ENCODE assay signal across 18 cellular contexts in the genomic region with DNA sequence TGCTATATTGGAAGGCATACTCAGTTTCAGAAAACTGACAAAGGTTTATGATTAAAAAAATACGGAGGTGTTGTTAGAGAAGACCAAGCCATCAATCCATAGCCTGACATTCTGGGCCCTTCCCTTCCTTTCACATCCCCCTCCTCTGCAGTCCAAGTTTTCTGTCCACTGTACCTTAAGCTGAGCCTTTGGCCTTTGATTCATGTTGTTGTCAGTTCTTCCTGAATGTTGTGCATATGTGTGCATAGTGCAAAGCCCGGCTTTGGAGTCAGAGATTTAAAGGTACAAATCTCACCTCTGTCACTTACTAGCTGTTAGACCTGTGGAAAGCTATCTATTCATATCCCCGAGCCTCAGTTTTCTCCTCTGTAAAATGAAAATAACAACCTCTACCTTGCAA.
"Had no signal": no experiment of that assay in that cellular context is flagged by ENCODE, and none has a peak within 500 bp of the region (broad histone marks: within the 10 kb centered on the region; RNA-seq: fewer than 3 reads in every experiment).

No MANE protein-coding gene starts in this region.

- H3K4me1 ChIP-seq: esophagus squamous epithelium, left lung, testis, tibial nerve, upper lobe of right lung had no signal

- H3K27ac Mint-ChIP-seq: dendritic cell treated with granulocyte-macrophage colony-stimulating factor and Interleukin-4, amounts not matched to agents 40 ng/mL and 50 ng/mL, for 4 days; naive thymus-derived CD4-positive, alpha-beta T cell; stimulated activated naive B cell treated with anti-CD40 and anti-IgM and Interleukin-4, amounts not matched to agents 10 μg/mL and 1 μg/mL and 100 μg/mL, for 72 hours; stimulated activated naive CD8-positive, alpha-beta T cell treated with anti-CD3 and anti-CD28 coated beads, Interleukin-15, amount 100 ng/mL, for 72 hours had no signal

- H3K9me3 ChIP-seq: ovary, testis, upper lobe of right lung had no signal

- H3K4me3 ChIP-seq: esophagus squamous epithelium, left lung, lung, ovary, testis, tibial nerve, upper lobe of right lung had no signal

- H3K4me1 Mint-ChIP-seq: naive thymus-derived CD4-positive, alpha-beta T cell; stimulated activated naive B cell treated with anti-CD40 and anti-IgM and Interleukin-4, amounts not matched to agents 10 μg/mL and 1 μg/mL and 100 μg/mL, for 72 hours; stimulated activated naive CD8-positive, alpha-beta T cell treated with anti-CD3 and anti-CD28 coated beads, Interleukin-15, amount 100 ng/mL, for 72 hours had no signal

- H3K4me3 Mint-ChIP-seq: dendritic cell treated with granulocyte-macrophage colony-stimulating factor and Interleukin-4, amounts not matched to agents 40 ng/mL and 50 ng/mL, for 4 days; effector memory CD8-positive, alpha-beta T cell; naive thymus-derived CD4-positive, alpha-beta T cell; stimulated activated naive B cell treated with anti-CD40 and anti-IgM and Interleukin-4, amounts not matched to agents 10 μg/mL and 1 μg/mL and 100 μg/mL, for 72 hours; stimulated activated naive CD8-positive, alpha-beta T cell treated with anti-CD3 and anti-CD28 coated beads, Interleukin-15, amount 100 ng/mL, for 72 hours had no signal

- H3K27me3 Mint-ChIP-seq: dendritic cell treated with granulocyte-macrophage colony-stimulating factor and Interleukin-4, amounts not matched to agents 40 ng/mL and 50 ng/mL, for 4 days had no signal

- H3K27ac ChIP-seq: esophagus squamous epithelium, left lung, ovary, testis, tibial nerve, upper lobe of right lung had no signal

- H3K9me3 Mint-ChIP-seq: effector memory CD8-positive, alpha-beta T cell had no signal

- H3K36me3 Mint-ChIP-seq: naive thymus-derived CD4-positive, alpha-beta T cell; stimulated activated naive B cell treated with anti-CD40 and anti-IgM and Interleukin-4, amounts not matched to agents 10 μg/mL and 1 μg/mL and 100 μg/mL, for 72 hours had no signal

- ATAC-seq: effector memory CD8-positive, alpha-beta T cell; naive thymus-derived CD4-positive, alpha-beta T cell; right cardiac atrium; stimulated activated naive B cell treated with anti-CD40 and anti-IgM and Interleukin-4, amounts not matched to agents 10 μg/mL and 1 μg/mL and 100 μg/mL, for 72 hours; stimulated activated naive CD8-positive, alpha-beta T cell treated with anti-CD3 and anti-CD28 coated beads, Interleukin-15, amount 100 ng/mL, for 72 hours; upper lobe of right lung had no signal

- DNase-seq: cerebellar nuclear complex; effector memory CD8-positive, alpha-beta T cell; esophagus squamous epithelium; foreskin fibroblast; left lung; mesenchymal stem cell; naive thymus-derived CD4-positive, alpha-beta T cell; ovary; right cardiac atrium; stimulated activated CD4-positive, alpha-beta T cell treated with anti-CD3 and anti-CD28 coated beads, Interleukin-2, amount 100 ng/mL, for 24 hours; stimulated activated CD4-positive, alpha-beta T cell treated with anti-CD3 and anti-CD28 coated beads, Interleukin-4, amount 100 ng/mL, for 4 hours; stimulated activated naive B cell treated with anti-CD40 and anti-IgM and Interleukin-4, amounts not matched to agents 10 μg/mL and 1 μg/mL and 100 μg/mL, for 72 hours; stimulated activated naive CD8-positive, alpha-beta T cell treated with anti-CD3 and anti-CD28 coated beads, Interleukin-15, amount 100 ng/mL, for 72 hours; testis; upper lobe of right lung had no signal

- H3K27me3 ChIP-seq: ovary, testis, tibial nerve, upper lobe of right lung had no signal

- H3K36me3 ChIP-seq: esophagus squamous epithelium, left lung, ovary, tibial nerve, upper lobe of right lung had no signal
